2 cellular contexts compared by ENCODE assay signal in the genomic region with DNA sequence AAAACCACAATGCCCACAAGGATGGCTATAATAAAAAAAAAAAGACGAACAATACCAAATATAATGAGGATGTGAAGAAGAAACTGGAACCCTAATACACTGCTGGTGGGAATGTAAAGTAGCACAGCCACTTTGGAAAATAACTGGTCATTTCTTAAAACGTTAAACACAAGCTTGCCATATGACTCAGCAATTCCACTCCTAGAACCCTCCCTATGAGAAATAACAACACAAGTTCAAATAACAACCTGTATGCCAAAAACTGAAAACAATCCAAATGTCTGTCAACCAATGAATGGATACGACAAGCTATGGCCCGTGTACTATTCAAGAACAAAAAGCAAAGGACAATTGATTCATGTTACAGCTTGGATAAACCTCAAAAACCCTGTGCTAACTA.
TF ChIP-seq lines count a peak whose summit lies in the region.

No MANE protein-coding gene starts in this region.

TF ChIP-seq in GM12878, 131 proteins besides CTCF, POLR2A, EP300 and RAD21:
- peak; percentile 35; the same call in 1 of the 2 replicates for TF ChIP-seq NFIC (IDR thresholded peaks at IDR 0.05; ENCODE audit: low read depth, low read length)
- peak; percentile 55; the same call in 1 of the 2 replicates for TF ChIP-seq BACH1 (IDR thresholded peaks at IDR 0.05; ENCODE audit: borderline replicate concordance)
- TF ChIP-seq, protein P1, sequence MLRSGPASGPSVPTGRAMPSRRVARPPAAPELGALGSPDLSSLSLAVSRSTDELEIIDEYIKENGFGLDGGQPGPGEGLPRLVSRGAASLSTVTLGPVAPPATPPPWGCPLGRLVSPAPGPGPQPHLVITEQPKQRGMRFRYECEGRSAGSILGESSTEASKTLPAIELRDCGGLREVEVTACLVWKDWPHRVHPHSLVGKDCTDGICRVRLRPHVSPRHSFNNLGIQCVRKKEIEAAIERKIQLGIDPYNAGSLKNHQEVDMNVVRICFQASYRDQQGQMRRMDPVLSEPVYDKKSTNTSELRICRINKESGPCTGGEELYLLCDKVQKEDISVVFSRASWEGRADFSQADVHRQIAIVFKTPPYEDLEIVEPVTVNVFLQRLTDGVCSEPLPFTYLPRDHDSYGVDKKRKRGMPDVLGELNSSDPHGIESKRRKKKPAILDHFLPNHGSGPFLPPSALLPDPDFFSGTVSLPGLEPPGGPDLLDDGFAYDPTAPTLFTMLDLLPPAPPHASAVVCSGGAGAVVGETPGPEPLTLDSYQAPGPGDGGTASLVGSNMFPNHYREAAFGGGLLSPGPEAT (IDR thresholded peaks at IDR 0.05; ENCODE audit: low read depth) = no peak
- TF ChIP-seq SUZ12 (IDR thresholded peaks at IDR 0.05; ENCODE audit: unreplicated experiment) = no peak
- TF ChIP-seq CREM (IDR thresholded peaks at IDR 0.05; ENCODE audit: low read depth) = peak; percentile 26; the same call in 1 of the 2 replicates
- no peak for TF ChIP-seq DPF2 (IDR thresholded peaks at IDR 0.05)
- TF ChIP-seq IKZF1 (conservative IDR thresholded peaks at IDR 0.05) = no peak
- peak; percentile 51 for TF ChIP-seq JUNB (IDR thresholded peaks at IDR 0.05)
- no peak for TF ChIP-seq WRNIP1 (IDR thresholded peaks at IDR 0.05; ENCODE audit: borderline replicate concordance, low read depth, low read length)
- TF ChIP-seq IKZF2 (IDR thresholded peaks at IDR 0.05) = 0 out of 4 replicates have a peak, but pooled peaks of 1 of the 2 experiments have one; percentile 17
- TF ChIP-seq RUNX3 (IDR thresholded peaks at IDR 0.05; ENCODE audit: low read length) = peak; percentile 48
- 0 out of 2 replicates have a peak, but pooled peaks have one; percentile 20 for TF ChIP-seq IRF4 (IDR thresholded peaks at IDR 0.05; ENCODE audit: low read depth, low read length)

TF ChIP-seq in HEK293T, 16 proteins besides CTCF, POLR2A, EP300 and RAD21:
- TF ChIP-seq BHLHE40 (IDR thresholded peaks at IDR 0.05; ENCODE audit: borderline replicate concordance) = no peak
- no peak for TF ChIP-seq SP1 (IDR thresholded peaks at IDR 0.05)
- TF ChIP-seq NFRKB (IDR thresholded peaks at IDR 0.05) = no peak
